20 cellular contexts compared by ENCODE assay signal in genomic region chr2:51995293-51995692, GRCh38.
A peak's percentile ranks its signal among the peaks of the same experiment; 100 is the strongest.
DNase-seq lines count a peak whose midpoint lies in the region; ATAC-seq and TF ChIP-seq lines count a peak whose summit lies in the region.
"Had no signal": no experiment of that assay in that cellular context is flagged by ENCODE, and none has a peak within 500 bp of the region (broad histone marks: within the 10 kb centered on the region; RNA-seq: fewer than 3 reads in every experiment).

No MANE protein-coding gene starts in this region.

- peaks cover 10 to 21% of the 10 kb centered on the region in 2 donors for H3K9me3 Mint-ChIP-seq in effector memory CD8-positive, alpha-beta T cell

- no peak overlapping the region for H3K27ac Mint-ChIP-seq in effector memory CD8-positive, alpha-beta T cell
- H3K27ac Mint-ChIP-seq: natural killer cell treated with Interleukin-12 subunit alpha and Interleukin-12 subunit beta and Interleukin-15 and Interleukin-18, amount 100 ng/mL, for 72 hours; stimulated activated naive CD8-positive, alpha-beta T cell treated with anti-CD3 and anti-CD28 coated beads, Interleukin-15, Interleukin-2, amounts not matched to agents 100 ng/mL and 50 ng/mL, for 24 hours had no signal

- no peaks in the 10 kb centered on the region for H3K27me3 Mint-ChIP-seq in effector memory CD8-positive, alpha-beta T cell
- H3K27me3 Mint-ChIP-seq: natural killer cell treated with Interleukin-12 subunit alpha and Interleukin-12 subunit beta and Interleukin-15 and Interleukin-18, amount 100 ng/mL, for 72 hours; stimulated activated naive CD8-positive, alpha-beta T cell treated with anti-CD3 and anti-CD28 coated beads, Interleukin-15, Interleukin-2, amounts not matched to agents 100 ng/mL and 50 ng/mL, for 24 hours had no signal

- H3K4me3 ChIP-seq in fibroblast of the aortic adventitia (ENCODE audit: low read depth, low read length) = no peak overlapping the region
- H3K4me3 ChIP-seq: cardiac muscle cell, gastrocnemius medialis, uterus had no signal

- no peak overlapping the region for H3K4me3 Mint-ChIP-seq in effector memory CD8-positive, alpha-beta T cell
- H3K4me3 Mint-ChIP-seq: natural killer cell treated with Interleukin-12 subunit alpha and Interleukin-12 subunit beta and Interleukin-15 and Interleukin-18, amount 100 ng/mL, for 72 hours; stimulated activated naive CD8-positive, alpha-beta T cell treated with anti-CD3 and anti-CD28 coated beads, Interleukin-15, Interleukin-2, amounts not matched to agents 100 ng/mL and 50 ng/mL, for 24 hours had no signal

- no peaks in the 10 kb centered on the region for H3K4me1 Mint-ChIP-seq in effector memory CD8-positive, alpha-beta T cell (ENCODE audit: low read depth in 2 of 2)

- ATAC-seq in effector memory CD8-positive, alpha-beta T cell (replicated peaks) = no peak
- ATAC-seq: gastrocnemius medialis; natural killer cell treated with Interleukin-12 subunit alpha and Interleukin-12 subunit beta and Interleukin-15 and Interleukin-18, amount 100 ng/mL, for 72 hours had no signal

- no peaks in the 10 kb centered on the region for H3K36me3 Mint-ChIP-seq in effector memory CD8-positive, alpha-beta T cell (ENCODE audit: insufficient read depth)

- DNase-seq in A172 (ENCODE audit: low spot score) = peak; percentile 66
- DNase-seq in GM04504 (ENCODE audit: low read depth) = peak; percentile 70
- peak; percentile 37 for DNase-seq in amniotic stem cell (lab: John Stamatoyannopoulos, UW)
- peak; percentile 95 for DNase-seq in fibroblast of the aortic adventitia (ENCODE audit: low read depth)
- no peak for DNase-seq in HT-29 (ENCODE audit: low spot score)
- DNase-seq in NCI-H2107 (lab: John Stamatoyannopoulos, UW) = no peak
- no peak for DNase-seq in effector memory CD8-positive, alpha-beta T cell
- no peak for DNase-seq in GOT3 (lab: John Stamatoyannopoulos, UW)
- DNase-seq: ACHN; activated CD4-positive, alpha-beta T cell treated with anti-CD3 and anti-CD28 coated beads for 4 hours; activated CD8-positive, alpha-beta memory T cell treated with anti-CD3 and anti-CD28 coated beads, Interleukin-2, amount 50 U/mL, for 48 hours; activated naive CD4-positive, alpha-beta T cell treated with Interleukin-2 at 50 U/mL for 16 hours; COR-L47; gastrocnemius medialis; NCI-H2081 treated with DMSO at 0.1 percent for 48 hours; NCI-H69; uterus had no signal

- no peak for TF ChIP-seq CTCF in fibroblast of the aortic adventitia (IDR thresholded peaks at IDR 0.05; ENCODE audit: insufficient read depth, low read length)

Comparison
In these comparisons a context has a peak if more than half of its experiments do, and no peak if none do; other contexts are left out.
1. DNase-seq: peak in A172 (single experiment), GM04504 (single experiment), amniotic stem cell (single experiment) and fibroblast of the aortic adventitia (single experiment); none in HT-29 (single experiment), NCI-H2107 (single experiment), effector memory CD8-positive, alpha-beta T cell (0 of 3) and GOT3 (single experiment).